In the genomic region with DNA sequence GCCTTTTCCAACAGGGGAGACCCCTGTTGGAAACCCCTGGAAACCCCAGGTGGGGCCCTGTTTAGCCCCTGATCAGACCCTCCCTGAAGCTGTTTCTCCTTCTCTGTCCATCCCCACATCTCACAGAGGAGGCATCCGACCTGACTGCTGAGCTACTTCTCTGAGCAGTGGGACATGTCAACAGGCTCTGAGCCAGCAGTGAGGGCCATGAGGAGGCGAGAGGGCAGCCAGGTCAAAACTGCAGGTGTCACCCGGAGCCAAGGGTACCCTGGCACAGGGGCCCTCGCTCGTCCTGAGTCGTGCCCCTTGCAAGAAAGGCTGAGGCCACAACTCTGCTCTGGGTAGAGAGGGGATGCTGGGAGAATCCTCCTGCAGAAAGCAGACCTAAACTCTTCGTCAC, we compare ENCODE assay signal across 27 cellular contexts.
"Had no signal": no experiment of that assay in that cellular context is flagged by ENCODE, and none has a peak within 500 bp of the region (broad histone marks: within the 10 kb centered on the region; RNA-seq: fewer than 3 reads in every experiment).

No MANE protein-coding gene starts in this region.

- H3K9me3 ChIP-seq: adrenal gland, ascending aorta had no signal

- H3K4me3 Mint-ChIP-seq: activated CD4-positive, alpha-beta memory T cell treated with anti-CD3 and anti-CD28 coated beads for 36 hours; activated CD4-positive, alpha-beta T cell treated with anti-CD3 and anti-CD28 coated beads for 36 hours; activated CD4-positive, alpha-beta T cell treated with anti-CD3 and anti-CD28 coated beads, Interleukin-2, amount 10 ng/mL, durations not matched to agents 24 days and 14 days; activated CD8-positive, alpha-beta memory T cell treated with anti-CD3 and anti-CD28 coated beads, Interleukin-2, amount 10 ng/mL, durations not matched to agents 7 days and 5 days; activated CD8-positive, alpha-beta T cell treated with anti-CD3 and anti-CD28 coated beads, Interleukin-2, amount 10 ng/mL, durations not matched to agents 7 days and 5 days; activated naive CD4-positive, alpha-beta T cell treated with anti-CD3 and anti-CD28 coated beads for 36 hours; activated naive CD4-positive, alpha-beta T cell treated with anti-CD3 and anti-CD28 coated beads, Interleukin-2, amount 50 U/mL, for 24 hours; activated naive CD8-positive, alpha-beta T cell treated with anti-CD3 and anti-CD28 coated beads for 36 hours; activated naive CD8-positive, alpha-beta T cell treated with anti-CD3 and anti-CD28 coated beads, Interleukin-2, amount 50 U/mL, for 24 hours; activated T-helper 1 cell treated with anti-CD3 and anti-CD28 coated beads, Interleukin-12 subunit alpha, Interleukin-12 subunit beta, Interleukin-2, Interleukin-4 antibody, amounts not matched to agents 30 ng/mL and 10 ng/mL and 1 ng/mL, durations not matched to agents 14 hours and 24 hours and 36 hours; central memory CD8-positive, alpha-beta T cell; dendritic cell treated with granulocyte-macrophage colony-stimulating factor and Interleukin-4, amounts not matched to agents 40 ng/mL and 50 ng/mL, for 4 days; endodermal cell had no signal

- H3K4me1 Mint-ChIP-seq: activated CD4-positive, alpha-beta T cell treated with anti-CD3 and anti-CD28 coated beads for 36 hours; activated CD4-positive, alpha-beta T cell treated with anti-CD3 and anti-CD28 coated beads, Interleukin-2, amount 10 ng/mL, durations not matched to agents 24 days and 14 days; activated naive CD4-positive, alpha-beta T cell treated with anti-CD3 and anti-CD28 coated beads, Interleukin-2, amount 50 U/mL, for 24 hours; activated naive CD8-positive, alpha-beta T cell treated with anti-CD3 and anti-CD28 coated beads for 36 hours; activated naive CD8-positive, alpha-beta T cell treated with anti-CD3 and anti-CD28 coated beads, Interleukin-2, amount 50 U/mL, for 24 hours; endodermal cell had no signal

- H3K36me3 Mint-ChIP-seq: activated CD8-positive, alpha-beta memory T cell treated with anti-CD3 and anti-CD28 coated beads, Interleukin-2, amount 10 ng/mL, durations not matched to agents 7 days and 5 days had no signal

- H3K27ac ChIP-seq: adrenal gland, ascending aorta, brain microvascular endothelial cell, coronary artery had no signal

- H3K36me3 ChIP-seq: brain microvascular endothelial cell had no signal

- ATAC-seq: activated CD4-positive, alpha-beta T cell treated with anti-CD3 and anti-CD28 coated beads for 36 hours; activated CD8-positive, alpha-beta memory T cell treated with anti-CD3 and anti-CD28 coated beads, Interleukin-2, amount 10 ng/mL, durations not matched to agents 7 days and 5 days; activated CD8-positive, alpha-beta T cell treated with anti-CD3 and anti-CD28 coated beads, Interleukin-2, amount 10 ng/mL, durations not matched to agents 7 days and 5 days; activated naive CD8-positive, alpha-beta T cell treated with anti-CD3 and anti-CD28 coated beads, Interleukin-2, amount 50 U/mL, for 24 hours had no signal

- DNase-seq: activated CD4-positive, alpha-beta memory T cell treated with anti-CD3 and anti-CD28 coated beads for 36 hours; activated CD4-positive, alpha-beta T cell treated with anti-CD3 and anti-CD28 coated beads for 36 hours; activated CD4-positive, alpha-beta T cell treated with anti-CD3 and anti-CD28 coated beads, Interleukin-2, amount 10 ng/mL, durations not matched to agents 24 days and 14 days; activated CD4-positive, CD25-positive, alpha-beta regulatory T cell; activated CD4-positive, CD25-positive, alpha-beta regulatory T cell treated with anti-CD3 and anti-CD28 coated beads, Interleukin-2, amount 50 U/mL, for 72 hours; activated CD8-positive, alpha-beta memory T cell treated with anti-CD3 and anti-CD28 coated beads, Interleukin-2, amount 10 ng/mL, durations not matched to agents 7 days and 5 days; activated CD8-positive, alpha-beta memory T cell treated with anti-CD3 and anti-CD28 coated beads, Interleukin-2, amount 50 U/mL, for 4 hours; activated CD8-positive, alpha-beta T cell treated with anti-CD3 and anti-CD28 coated beads, Interleukin-2, amount 10 ng/mL, durations not matched to agents 7 days and 5 days; activated effector memory CD4-positive, alpha-beta T cell treated with anti-CD3 and anti-CD28 coated beads, Interleukin-2, amount 50 U/mL, for 16 hours; activated naive CD4-positive, alpha-beta T cell treated with anti-CD3 and anti-CD28 coated beads for 36 hours; activated naive CD8-positive, alpha-beta T cell treated with anti-CD3 and anti-CD28 coated beads for 36 hours; activated naive CD8-positive, alpha-beta T cell treated with anti-CD3 and anti-CD28 coated beads, Interleukin-2, amount 50 U/mL, for 24 hours; activated T-cell treated with anti-CD3 and anti-CD28 coated beads, Interleukin-2, amount 50 U/mL, for 1 hour; activated T-cell treated with anti-CD3 and anti-CD28 coated beads, Interleukin-2, amount 50 U/mL, for 48 hours; brain microvascular endothelial cell; effector memory CD4-positive, alpha-beta T cell; endodermal cell; T-helper 2 cell had no signal

- H3K9me3 Mint-ChIP-seq: activated CD4-positive, alpha-beta memory T cell treated with anti-CD3 and anti-CD28 coated beads for 36 hours; activated CD4-positive, alpha-beta T cell treated with anti-CD3 and anti-CD28 coated beads, Interleukin-2, amount 10 ng/mL, durations not matched to agents 24 days and 14 days; activated naive CD4-positive, alpha-beta T cell treated with anti-CD3 and anti-CD28 coated beads for 36 hours; activated naive CD4-positive, alpha-beta T cell treated with anti-CD3 and anti-CD28 coated beads, Interleukin-2, amount 50 U/mL, for 24 hours; activated naive CD8-positive, alpha-beta T cell treated with anti-CD3 and anti-CD28 coated beads, Interleukin-2, amount 50 U/mL, for 24 hours; central memory CD8-positive, alpha-beta T cell; dendritic cell treated with granulocyte-macrophage colony-stimulating factor and Interleukin-4, amounts not matched to agents 40 ng/mL and 50 ng/mL, for 4 days; endodermal cell had no signal

- H3K27ac Mint-ChIP-seq: activated CD4-positive, alpha-beta memory T cell treated with anti-CD3 and anti-CD28 coated beads for 36 hours; activated CD4-positive, alpha-beta T cell treated with anti-CD3 and anti-CD28 coated beads for 36 hours; activated CD4-positive, alpha-beta T cell treated with anti-CD3 and anti-CD28 coated beads, Interleukin-2, amount 10 ng/mL, durations not matched to agents 24 days and 14 days; activated CD8-positive, alpha-beta memory T cell treated with anti-CD3 and anti-CD28 coated beads, Interleukin-2, amount 10 ng/mL, durations not matched to agents 7 days and 5 days; activated CD8-positive, alpha-beta T cell treated with anti-CD3 and anti-CD28 coated beads, Interleukin-2, amount 10 ng/mL, durations not matched to agents 7 days and 5 days; activated naive CD4-positive, alpha-beta T cell treated with anti-CD3 and anti-CD28 coated beads for 36 hours; activated naive CD4-positive, alpha-beta T cell treated with anti-CD3 and anti-CD28 coated beads, Interleukin-2, amount 50 U/mL, for 24 hours; activated naive CD8-positive, alpha-beta T cell treated with anti-CD3 and anti-CD28 coated beads for 36 hours; activated naive CD8-positive, alpha-beta T cell treated with anti-CD3 and anti-CD28 coated beads, Interleukin-2, amount 50 U/mL, for 24 hours; activated T-helper 1 cell treated with anti-CD3 and anti-CD28 coated beads, Interleukin-12 subunit alpha, Interleukin-12 subunit beta, Interleukin-2, Interleukin-4 antibody, amounts not matched to agents 30 ng/mL and 10 ng/mL and 1 ng/mL, durations not matched to agents 14 hours and 24 hours and 36 hours; activated T-helper 2 cell treated with anti-CD3 and anti-CD28 coated beads, Interferon-gamma antibody, Interleukin-2, Interleukin-4, amounts not matched to agents 10 μg/mL and 5 μg/mL and 100 μg/mL, durations not matched to agents 14 hours and 24 hours and 36 hours; dendritic cell treated with granulocyte-macrophage colony-stimulating factor and Interleukin-4, amounts not matched to agents 40 ng/mL and 50 ng/mL, for 4 days; endodermal cell had no signal

- H3K4me1 ChIP-seq: adrenal gland, ascending aorta had no signal

- H3K27me3 Mint-ChIP-seq: activated CD4-positive, alpha-beta memory T cell treated with anti-CD3 and anti-CD28 coated beads for 36 hours; activated CD4-positive, alpha-beta T cell treated with anti-CD3 and anti-CD28 coated beads for 36 hours; activated CD4-positive, alpha-beta T cell treated with anti-CD3 and anti-CD28 coated beads, Interleukin-2, amount 10 ng/mL, durations not matched to agents 24 days and 14 days; activated CD8-positive, alpha-beta memory T cell treated with anti-CD3 and anti-CD28 coated beads, Interleukin-2, amount 10 ng/mL, durations not matched to agents 7 days and 5 days; activated naive CD4-positive, alpha-beta T cell treated with anti-CD3 and anti-CD28 coated beads, Interleukin-2, amount 50 U/mL, for 24 hours; activated naive CD8-positive, alpha-beta T cell treated with anti-CD3 and anti-CD28 coated beads for 36 hours; activated naive CD8-positive, alpha-beta T cell treated with anti-CD3 and anti-CD28 coated beads, Interleukin-2, amount 50 U/mL, for 24 hours; central memory CD8-positive, alpha-beta T cell; dendritic cell treated with granulocyte-macrophage colony-stimulating factor and Interleukin-4, amounts not matched to agents 40 ng/mL and 50 ng/mL, for 4 days had no signal

- H3K27me3 ChIP-seq: adrenal gland, ascending aorta, brain microvascular endothelial cell, dorsolateral prefrontal cortex had no signal

- H3K4me3 ChIP-seq: adrenal gland, ascending aorta, coronary artery had no signal
